Comparison of ENCODE assay signal across 11 cellular contexts in the genomic region with DNA sequence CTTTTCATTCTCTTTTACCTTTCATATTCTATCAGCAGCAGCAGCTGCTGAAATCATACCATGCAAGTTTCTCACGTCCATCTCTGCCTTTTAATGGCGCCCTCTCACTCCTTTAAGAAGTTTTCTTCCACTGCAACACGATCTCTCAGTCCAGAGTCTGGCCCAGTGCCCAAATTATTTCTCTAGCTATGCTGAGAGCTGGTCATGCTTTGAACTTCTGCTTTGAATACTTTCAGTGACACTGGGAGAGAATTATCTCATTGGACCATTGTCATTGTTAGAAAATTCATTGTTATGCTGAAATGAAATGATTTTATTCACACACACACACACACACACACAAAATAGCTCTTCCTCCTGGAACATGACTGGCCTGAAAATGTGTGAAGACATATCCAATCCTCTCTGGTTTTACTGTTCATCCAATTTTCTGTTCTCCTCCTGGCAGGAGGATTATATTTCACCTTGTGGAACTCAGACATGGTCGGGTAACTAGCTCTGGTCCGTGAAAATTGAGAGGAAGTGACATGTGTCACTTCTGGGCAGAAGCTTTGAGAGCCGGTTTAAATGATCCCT. TPM values are rescaled to one million over a fixed set of nuclear protein-coding genes. Genes with fewer than 3 reads are reported as not detected.
DNase-seq lines count a peak whose midpoint lies in the region; ATAC-seq and TF ChIP-seq lines count a peak whose summit lies in the region.
"Had no signal": no experiment of that assay in that cellular context is flagged by ENCODE, and none has a peak within 500 bp of the region (broad histone marks: within the 10 kb centered on the region; RNA-seq: fewer than 3 reads in every experiment).

No MANE protein-coding gene starts in this region.

- DNase-seq in activated CD4-positive, alpha-beta T cell treated with anti-CD3 and anti-CD28 coated beads for 36 hours: no peak
- no peak for DNase-seq in activated CD4-positive, alpha-beta T cell treated with anti-CD3 and anti-CD28 coated beads, Interleukin-2, amount 50 U/mL, for 1 hour
- peak; percentile 3 for DNase-seq in NCI-H69 (lab: John Stamatoyannopoulos, UW)
- DNase-seq in esophagus muscularis mucosa (ENCODE audit: extremely low spot score): no peak
- DNase-seq in activated T-cell treated with anti-CD3 and anti-CD28 coated beads for 4 hours: no peak
- no peak for DNase-seq in breast epithelium (ENCODE audit: low spot score in 2 of 2)
- DNase-seq in activated T-cell treated with anti-CD3 and anti-CD28 coated beads, Interleukin-2, amount 50 U/mL, for 72 hours: no peak
- DNase-seq: activated naive CD8-positive, alpha-beta T cell treated with anti-CD3 and anti-CD28 coated beads, Interleukin-2, amount 10 ng/mL, durations not matched to agents 7 days and 5 days; T-helper 9 cell had no signal

- WGBS in esophagus muscularis mucosa: 56% methylated on average over 6 of the region's 6 CpGs

- TF ChIP-seq POLR2A in esophagus muscularis mucosa (IDR thresholded peaks at IDR 0.05; ENCODE audit: low read depth) (no peak), breast epithelium (IDR thresholded peaks at IDR 0.05) (no peak)

- TF ChIP-seq EP300 in esophagus muscularis mucosa (IDR thresholded peaks at IDR 0.05): no peak

- intact Hi-C loops in activated CD4-positive, alpha-beta T cell treated with anti-CD3 and anti-CD28 coated beads for 36 hours (cut with DNase I, micrococcal nuclease): loop anchor here (2.0 to 10.0 kb wide), 6 partner anchors 358 to 1605 kb away; partner anchors contain the start of genes BCLAF3 (in 1 of the 2), CDKL5 (in 1 of the 2), PHKA2 (in 1 of the 2) and RS1 (in 1 of the 2)
- intact Hi-C loops in esophagus muscularis mucosa (cut with DNase I) (loop anchor here (10.0 kb wide), 1 partner anchor 358 kb away; the partner anchor contains the start of gene PHKA2), breast epithelium (cut with DNase I; ENCODE audit: low total_unique reads) (loop anchor here (5.0 kb wide), 1 partner anchor 1795 kb away; no protein-coding TSS in a partner anchor)

- no peaks in the 10 kb centered on the region for H3K9me3 Mint-ChIP-seq in activated CD4-positive, alpha-beta T cell treated with anti-CD3 and anti-CD28 coated beads for 36 hours (ENCODE audit: low read depth)
- no peaks in the 10 kb centered on the region for H3K9me3 Mint-ChIP-seq in activated T-cell treated with anti-CD3 and anti-CD28 coated beads, Interleukin-2, amount 50 U/mL, for 72 hours
- H3K9me3 Mint-ChIP-seq: activated naive CD8-positive, alpha-beta T cell treated with anti-CD3 and anti-CD28 coated beads, Interleukin-2, amount 10 ng/mL, durations not matched to agents 7 days and 5 days had no signal

- H3K27me3 ChIP-seq in esophagus muscularis mucosa (no peaks in the 10 kb centered on the region), skeletal muscle tissue (ENCODE audit: control insufficient read depth in 3 of 3, insufficient read depth in 3 of 3, low read length in 3 of 3) (no peaks in the 10 kb centered on the region), breast epithelium (peaks cover 0 to 4% of the 10 kb centered on the region in 2 donors)

- H3K27ac Mint-ChIP-seq in activated CD4-positive, alpha-beta T cell treated with anti-CD3 and anti-CD28 coated beads for 36 hours: no peak overlapping the region
- no peak overlapping the region for H3K27ac Mint-ChIP-seq in activated T-cell treated with anti-CD3 and anti-CD28 coated beads, Interleukin-2, amount 50 U/mL, for 72 hours

- H3K27ac ChIP-seq in esophagus muscularis mucosa (replicated peaks in 1 of 4) (peak overlapping the region; percentile 91 to 96 (median 94)), skeletal muscle tissue (ENCODE audit: low read depth, low read length) (peak overlapping the region; percentile 57), breast epithelium (no peak overlapping the region)

- peaks cover 3% of the 10 kb centered on the region for H3K36me3 Mint-ChIP-seq in activated CD4-positive, alpha-beta T cell treated with anti-CD3 and anti-CD28 coated beads for 36 hours (ENCODE audit: low read depth)
- H3K36me3 Mint-ChIP-seq in activated T-cell treated with anti-CD3 and anti-CD28 coated beads, Interleukin-2, amount 50 U/mL, for 72 hours (ENCODE audit: insufficient read depth in 2 of 2): peaks cover 0 to 2% of the 10 kb centered on the region in 2 donors
- H3K36me3 Mint-ChIP-seq: activated naive CD8-positive, alpha-beta T cell treated with anti-CD3 and anti-CD28 coated beads, Interleukin-2, amount 10 ng/mL, durations not matched to agents 7 days and 5 days had no signal

- ATAC-seq in activated CD4-positive, alpha-beta T cell treated with anti-CD3 and anti-CD28 coated beads for 36 hours: no peak
- no peak for ATAC-seq in activated T-cell treated with anti-CD3 and anti-CD28 coated beads, Interleukin-2, amount 50 U/mL, for 72 hours (replicated peaks in 1 of 2)
- ATAC-seq: esophagus mucosa had no signal

- no peaks in the 10 kb centered on the region for H3K27me3 Mint-ChIP-seq in activated CD4-positive, alpha-beta T cell treated with anti-CD3 and anti-CD28 coated beads for 36 hours
- no peaks in the 10 kb centered on the region for H3K27me3 Mint-ChIP-seq in activated T-cell treated with anti-CD3 and anti-CD28 coated beads, Interleukin-2, amount 50 U/mL, for 72 hours (ENCODE audit: low read depth)

- H3K4me1 ChIP-seq in esophagus muscularis mucosa: peaks cover 6 to 33% (median 27%) of the 10 kb centered on the region in 4 donors
- peaks cover 10 to 21% (median 13%) of the 10 kb centered on the region in 3 donors for H3K4me1 ChIP-seq in skeletal muscle tissue (ENCODE audit: control insufficient read depth in 3 of 3, insufficient read depth in 3 of 3, low read length in 3 of 3)
- no peaks in the 10 kb centered on the region for H3K4me1 ChIP-seq in breast epithelium

- POLR2A ChIA-PET in activated CD4-positive, alpha-beta T cell treated with anti-CD3 and anti-CD28 coated beads for 36 hours (lab: Charles Lee): no interaction called here

- no peak for TF ChIP-seq CTCF in esophagus muscularis mucosa (IDR thresholded peaks at IDR 0.05)
- TF ChIP-seq CTCF in breast epithelium (IDR thresholded peaks at IDR 0.05): no peak

- peak overlapping the region; percentile 79 for H3K4me3 Mint-ChIP-seq in activated CD4-positive, alpha-beta T cell treated with anti-CD3 and anti-CD28 coated beads for 36 hours
- no peak overlapping the region for H3K4me3 Mint-ChIP-seq in activated T-cell treated with anti-CD3 and anti-CD28 coated beads, Interleukin-2, amount 50 U/mL, for 72 hours

- H3K4me1 Mint-ChIP-seq in activated CD4-positive, alpha-beta T cell treated with anti-CD3 and anti-CD28 coated beads for 36 hours: peaks cover 19% of the 10 kb centered on the region
- H3K4me1 Mint-ChIP-seq in activated T-cell treated with anti-CD3 and anti-CD28 coated beads, Interleukin-2, amount 50 U/mL, for 72 hours (ENCODE audit: low read depth): peaks cover 20% of the 10 kb centered on the region

- no peak overlapping the region for H3K4me3 ChIP-seq in esophagus muscularis mucosa
- peak overlapping the region; percentile 74 to 77 (median 74) for H3K4me3 ChIP-seq in skeletal muscle tissue (ENCODE audit: low read length in 3 of 3)
- peak overlapping the region in 1 of 3 donors; percentile 82 for H3K4me3 ChIP-seq in breast epithelium

- CTCF ChIA-PET in activated CD4-positive, alpha-beta T cell treated with anti-CD3 and anti-CD28 coated beads for 36 hours (lab: Charles Lee): interaction anchor here (0.6 to 1.0 kb wide), 3 partner anchors 8 to 321 kb away, joined by 4 to 6 read pairs (median 5); no protein-coding TSS in a partner anchor

- H3K9ac ChIP-seq in skeletal muscle tissue (ENCODE audit: low read depth in 1 of 3, low read length in 3 of 3): peak overlapping the region in 1 of 3 donors; percentile 71

- no peaks in the 10 kb centered on the region for H3K9me3 ChIP-seq in esophagus muscularis mucosa
- H3K9me3 ChIP-seq in skeletal muscle tissue (ENCODE audit: control insufficient read depth in 3 of 3, low read length in 3 of 3): no peaks in the 10 kb centered on the region
- H3K9me3 ChIP-seq in breast epithelium: no peaks in the 10 kb centered on the region

- H3K36me3 ChIP-seq in esophagus muscularis mucosa (no peaks in the 10 kb centered on the region), skeletal muscle tissue (ENCODE audit: control insufficient read depth in 3 of 3, insufficient read depth in 3 of 3, low read length in 3 of 3) (no peaks in the 10 kb centered on the region), breast epithelium (no peaks in the 10 kb centered on the region)

RNA-seq across cellular contexts. Expression of gene PDHA1, which starts 1.3 kb away (rescaled TPM):
- 100 to 1,000 TPM; 204 to 217 TPM for total RNA-seq in activated CD4-positive, alpha-beta T cell treated with anti-CD3 and anti-CD28 coated beads for 36 hours
- total RNA-seq in esophagus muscularis mucosa (100 to 1,000 TPM in 1 of 4 donors, 10 to 100 TPM in 3; 45.7 to 137 (median 78.8) TPM), skeletal muscle tissue (74.1 TPM), breast epithelium (10 to 100 TPM; 54.7 to 58.4 (median 55.7) TPM)
- 100 to 1,000 TPM; 165 to 179 TPM for total RNA-seq in activated T-cell treated with anti-CD3 and anti-CD28 coated beads, Interleukin-2, amount 50 U/mL, for 72 hours

Comparison
In these comparisons a context has a peak if more than half of its experiments do, and no peak if none do; other contexts are left out.
1. H3K27ac ChIP-seq: peak in esophagus muscularis mucosa (4 of 4) and skeletal muscle tissue (single experiment); none in breast epithelium (0 of 2).
2. H3K4me3 ChIP-seq: peak in skeletal muscle tissue (3 of 3); none in esophagus muscularis mucosa (0 of 4).